Comparison of ENCODE assay signal across 10 cellular contexts in the genomic region with DNA sequence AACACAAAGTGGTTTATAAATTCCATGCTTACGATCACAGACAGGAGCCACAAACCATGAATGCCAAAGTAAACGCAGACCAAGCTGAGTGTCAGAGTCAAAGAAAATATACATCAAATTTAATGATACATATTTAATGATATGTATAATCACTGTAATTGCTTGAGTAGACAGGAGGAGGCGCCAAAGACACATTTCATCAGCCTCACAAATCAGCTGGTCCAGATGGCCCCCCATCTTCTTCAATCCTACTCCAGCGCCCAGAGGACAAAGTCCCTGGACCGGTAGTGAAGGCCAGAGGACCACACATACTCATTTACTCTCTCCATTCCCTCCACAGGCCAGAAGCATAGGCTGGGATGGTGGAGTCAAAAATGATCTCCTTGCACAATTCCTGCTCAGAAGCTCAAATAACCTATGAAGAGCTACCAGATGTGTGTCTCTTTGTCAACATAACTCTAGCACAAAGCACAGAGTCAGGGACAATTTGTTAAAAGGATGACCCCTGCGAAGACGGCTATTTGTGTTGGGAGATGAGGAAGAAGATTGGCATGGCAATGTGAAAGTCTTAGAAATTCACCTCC.
DNase-seq lines count a peak whose midpoint lies in the region; ATAC-seq and TF ChIP-seq lines count a peak whose summit lies in the region.
"Had no signal": no experiment of that assay in that cellular context is flagged by ENCODE, and none has a peak within 500 bp of the region (broad histone marks: within the 10 kb centered on the region; RNA-seq: fewer than 3 reads in every experiment).

No MANE protein-coding gene starts in this region.

- H3K36me3 ChIP-seq in H7 (replicated peaks; ENCODE audit: control insufficient read depth, insufficient read depth, low read length): no peaks in the 10 kb centered on the region
- H3K36me3 ChIP-seq in adrenal gland (replicated peaks in 1 of 2): no peaks in the 10 kb centered on the region
- no peaks in the 10 kb centered on the region for H3K36me3 ChIP-seq in kidney epithelial cell (ENCODE audit: control insufficient read depth, insufficient read depth, low read length)
- H3K36me3 ChIP-seq in gastroesophageal sphincter: peaks cover 0 to 36% of the 10 kb centered on the region in 2 donors

- peaks cover 0 to 20% of the 10 kb centered on the region in 2 donors for H3K4me1 ChIP-seq in adrenal gland (replicated peaks in 1 of 2)
- peaks cover 0 to 38% (median 7%) of the 10 kb centered on the region in 3 donors for H3K4me1 ChIP-seq in gastroesophageal sphincter

- H3K27me3 ChIP-seq in H7 (ENCODE audit: control insufficient read depth, insufficient read depth, low read length) (no peaks in the 10 kb centered on the region), adrenal gland (no peaks in the 10 kb centered on the region), kidney epithelial cell (ENCODE audit: control insufficient read depth, insufficient read depth, low read length) (no peaks in the 10 kb centered on the region), gastroesophageal sphincter (no peaks in the 10 kb centered on the region)

- DNase-seq in CD1c-positive myeloid dendritic cell (ENCODE audit: extremely low spot score) (peak; percentile 27), H7 (peak; percentile 21), adrenal gland (no peak), kidney epithelial cell (ENCODE audit: low read depth) (no peak), coronary artery (ENCODE audit: low spot score) (no peak), cerebellar nuclear complex (lab: John Stamatoyannopoulos, UW) (no peak), left colon (no peak)
- DNase-seq: T-helper 9 cell had no signal

- ATAC-seq in gastroesophageal sphincter (no peak), left colon (no peak)
- ATAC-seq: stimulated activated memory B cell treated with anti-CD40 and anti-IgM and Interleukin-4, amounts not matched to agents 10 μg/mL and 1 μg/mL and 100 μg/mL, for 72 hours had no signal

- intact Hi-C loops in adrenal gland (cut with DNase I): no loop called here
- intact Hi-C loops in left colon (cut with DNase I, micrococcal nuclease): no loop called here

- H3K4me3 ChIP-seq in H7 (ENCODE audit: insufficient read depth, low read depth, low read length): no peak overlapping the region
- H3K4me3 ChIP-seq in adrenal gland: no peak overlapping the region
- H3K4me3 ChIP-seq in kidney epithelial cell (ENCODE audit: low read depth, low read length): no peak overlapping the region
- H3K4me3 ChIP-seq in coronary artery: no peak overlapping the region
- H3K4me3 ChIP-seq in gastroesophageal sphincter: no peak overlapping the region

- TF ChIP-seq POLR2A in adrenal gland (IDR thresholded peaks at IDR 0.05) (no peak), gastroesophageal sphincter (IDR thresholded peaks at IDR 0.05) (no peak)

- H3K27ac ChIP-seq in adrenal gland (no peak overlapping the region), coronary artery (peak overlapping the region in 1 of 2 donors; percentile 11), gastroesophageal sphincter (no peak overlapping the region)

- no peak for TF ChIP-seq EP300 in gastroesophageal sphincter (IDR thresholded peaks at IDR 0.05)

- WGBS in adrenal gland, 4 donors: 90 to 93% (median 92%) methylated on average over 7 of the region's 7 CpGs
- 81 to 83% methylated on average over 7 of the region's 7 CpGs for WGBS in gastroesophageal sphincter (ENCODE audit: low coverage in 1 of 2), 2 donors

- H3K9me3 ChIP-seq in adrenal gland (replicated peaks in 1 of 3) (no peaks in the 10 kb centered on the region), gastroesophageal sphincter (no peaks in the 10 kb centered on the region)

- TF ChIP-seq CTCF in adrenal gland (IDR thresholded peaks at IDR 0.05) (peak in 4 of 6 experiments; percentile 7 to 40 (median 35)), kidney epithelial cell (IDR thresholded peaks at IDR 0.05; ENCODE audit: insufficient read depth, low read length, poor library complexity, severe bottlenecking) (peak; percentile 24), coronary artery (IDR thresholded peaks at IDR 0.05) (no peak), gastroesophageal sphincter (IDR thresholded peaks at IDR 0.05) (no peak)

Comparison
In these comparisons a context has a peak if more than half of its experiments do, and no peak if none do; other contexts are left out.
1. DNase-seq: peak in CD1c-positive myeloid dendritic cell (single experiment) and H7 (single experiment); none in adrenal gland (0 of 7), kidney epithelial cell (single experiment), coronary artery (single experiment), cerebellar nuclear complex (0 of 2) and left colon (0 of 2).
2. CTCF ChIP-seq: peak in adrenal gland (4 of 6) and kidney epithelial cell (single experiment); none in coronary artery (single experiment) and gastroesophageal sphincter (0 of 4).